Comparison of ENCODE assay signal across 22 cellular contexts in the genomic region with DNA sequence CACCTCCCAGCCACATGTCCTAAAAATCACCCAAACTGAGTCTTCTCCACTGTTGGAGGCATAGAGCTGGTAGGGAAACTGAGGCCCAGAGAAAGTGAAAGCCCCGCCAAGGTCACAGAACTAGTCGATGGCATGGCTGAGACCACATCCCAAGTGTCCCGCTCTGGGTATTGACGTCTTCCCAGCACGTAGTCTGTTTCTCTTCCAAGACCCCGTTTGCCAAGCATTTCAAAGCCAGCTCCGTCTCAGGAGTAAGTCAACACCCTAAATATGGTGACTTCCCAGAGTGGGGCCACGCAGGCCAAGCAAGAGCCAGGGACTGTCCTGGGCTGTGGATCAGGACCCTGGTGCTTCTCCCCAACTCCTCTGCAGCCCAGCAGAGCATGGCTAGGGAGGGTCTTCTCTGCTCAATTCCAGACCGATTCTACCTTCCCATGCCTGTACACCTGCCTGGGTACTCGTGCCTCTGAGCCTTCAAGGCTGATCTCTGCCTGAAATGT. TPM values are rescaled to one million over a fixed set of nuclear protein-coding genes. Genes with fewer than 3 reads are reported as not detected.
A peak's percentile ranks its signal among the peaks of the same experiment; 100 is the strongest.
DNase-seq lines count a peak whose midpoint lies in the region; ATAC-seq and TF ChIP-seq lines count a peak whose summit lies in the region.
"Had no signal": no experiment of that assay in that cellular context is flagged by ENCODE, and none has a peak within 500 bp of the region (broad histone marks: within the 10 kb centered on the region; RNA-seq: fewer than 3 reads in every experiment).

No MANE protein-coding gene starts in this region.

- CTCF ChIA-PET in activated CD8-positive, alpha-beta memory T cell treated with anti-CD3 and anti-CD28 coated beads, Interleukin-2, amount 10 ng/mL, durations not matched to agents 7 days and 5 days (lab: Charles Lee) = no interaction called here

- H3K36me3 ChIP-seq in esophagus muscularis mucosa (peaks cover 0 to 11% (median 5%) of the 10 kb centered on the region in 4 donors), upper lobe of right lung (no peaks in the 10 kb centered on the region)
- H3K36me3 ChIP-seq: MG63 had no signal

- H3K4me3 ChIP-seq in esophagus muscularis mucosa (no peak overlapping the region), upper lobe of right lung (no peak overlapping the region)
- H3K4me3 ChIP-seq: MG63 had no signal

- H3K27ac Mint-ChIP-seq in activated CD8-positive, alpha-beta memory T cell treated with anti-CD3 and anti-CD28 coated beads, Interleukin-2, amount 10 ng/mL, durations not matched to agents 7 days and 5 days = peak overlapping the region; percentile 7
- peak overlapping the region; percentile 50 for H3K27ac Mint-ChIP-seq in progenitor cell of endocrine pancreas
- H3K27ac Mint-ChIP-seq: CD8-positive, alpha-beta memory T cell had no signal

- TF ChIP-seq EP300 in esophagus muscularis mucosa (IDR thresholded peaks at IDR 0.05) = no peak

- H3K4me3 Mint-ChIP-seq in activated CD8-positive, alpha-beta memory T cell treated with anti-CD3 and anti-CD28 coated beads, Interleukin-2, amount 10 ng/mL, durations not matched to agents 7 days and 5 days = no peak overlapping the region
- no peak overlapping the region for H3K4me3 Mint-ChIP-seq in progenitor cell of endocrine pancreas (ENCODE audit: low read depth)
- H3K4me3 Mint-ChIP-seq: CD8-positive, alpha-beta memory T cell had no signal

- WGBS in esophagus muscularis mucosa = 94% methylated on average over 7 of the region's 10 CpGs

- no peak for DNase-seq in activated CD8-positive, alpha-beta memory T cell treated with anti-CD3 and anti-CD28 coated beads, Interleukin-2, amount 10 ng/mL, durations not matched to agents 7 days and 5 days
- DNase-seq in activated CD8-positive, alpha-beta memory T cell treated with anti-CD3 and anti-CD28 coated beads, Interleukin-2, amount 50 U/mL, for 4 hours = no peak
- no peak for DNase-seq in esophagus muscularis mucosa (ENCODE audit: extremely low spot score)
- DNase-seq in progenitor cell of endocrine pancreas (ENCODE audit: low spot score, unreplicated experiment) = no peak
- DNase-seq in upper lobe of right lung = peak; percentile 12
- DNase-seq in HK-2 (ENCODE audit: unreplicated experiment) = no peak
- DNase-seq in 8988T = no peak
- DNase-seq: AML-193; C1 segment of cervical spinal cord; Calu3; CD8-positive, alpha-beta memory T cell; DMS153; HCEC 1CT; Kasumi-1; MG63; NCI-H1417; NCI-H187; NCI-H446; NCI-H526 had no signal

- no peak for ATAC-seq in activated CD8-positive, alpha-beta memory T cell treated with anti-CD3 and anti-CD28 coated beads, Interleukin-2, amount 10 ng/mL, durations not matched to agents 7 days and 5 days
- no peak for ATAC-seq in upper lobe of right lung
- no peak for ATAC-seq in HG03108 (IDR thresholded peaks at IDR 0.05; ENCODE audit: unreplicated experiment)
- ATAC-seq: Right ventricle myocardium inferior had no signal

- intact Hi-C loops in esophagus muscularis mucosa (cut with DNase I) = no loop called here
- intact Hi-C loops in upper lobe of right lung (cut with DNase I) = no loop called here

- H3K9me3 ChIP-seq in esophagus muscularis mucosa (no peaks in the 10 kb centered on the region), upper lobe of right lung (no peaks in the 10 kb centered on the region)
- H3K9me3 ChIP-seq: MG63 had no signal

- peaks cover 0 to 55% (median 53%) of the 10 kb centered on the region in 4 donors for H3K4me1 ChIP-seq in esophagus muscularis mucosa
- H3K4me1 ChIP-seq in upper lobe of right lung = no peaks in the 10 kb centered on the region

- H3K27me3 ChIP-seq in esophagus muscularis mucosa = no peaks in the 10 kb centered on the region
- no peaks in the 10 kb centered on the region for H3K27me3 ChIP-seq in upper lobe of right lung
- H3K27me3 ChIP-seq: MG63 had no signal

- H3K9me3 Mint-ChIP-seq in activated CD8-positive, alpha-beta memory T cell treated with anti-CD3 and anti-CD28 coated beads, Interleukin-2, amount 10 ng/mL, durations not matched to agents 7 days and 5 days (ENCODE audit: low read depth) = no peaks in the 10 kb centered on the region
- peaks cover 3% of the 10 kb centered on the region for H3K9me3 Mint-ChIP-seq in progenitor cell of endocrine pancreas (ENCODE audit: low read depth)

- TF ChIP-seq CTCF in esophagus muscularis mucosa (IDR thresholded peaks at IDR 0.05) (no peak), progenitor cell of endocrine pancreas (IDR thresholded peaks at IDR 0.05; ENCODE audit: unreplicated experiment) (no peak), upper lobe of right lung (IDR thresholded peaks at IDR 0.05) (no peak)

- no peaks in the 10 kb centered on the region for H3K27me3 Mint-ChIP-seq in activated CD8-positive, alpha-beta memory T cell treated with anti-CD3 and anti-CD28 coated beads, Interleukin-2, amount 10 ng/mL, durations not matched to agents 7 days and 5 days
- no peaks in the 10 kb centered on the region for H3K27me3 Mint-ChIP-seq in progenitor cell of endocrine pancreas

- peak overlapping the region; percentile 45 to 80 (median 60) for H3K27ac ChIP-seq in esophagus muscularis mucosa (replicated peaks in 1 of 4)
- no peak overlapping the region for H3K27ac ChIP-seq in upper lobe of right lung
- H3K27ac ChIP-seq: 22Rv1 had no signal

- TF ChIP-seq POLR2A in esophagus muscularis mucosa (IDR thresholded peaks at IDR 0.05; ENCODE audit: low read depth) = no peak

- no peaks in the 10 kb centered on the region for H3K36me3 Mint-ChIP-seq in activated CD8-positive, alpha-beta memory T cell treated with anti-CD3 and anti-CD28 coated beads, Interleukin-2, amount 10 ng/mL, durations not matched to agents 7 days and 5 days
- peaks cover 2% of the 10 kb centered on the region for H3K36me3 Mint-ChIP-seq in progenitor cell of endocrine pancreas (ENCODE audit: insufficient read depth)
- H3K36me3 Mint-ChIP-seq: CD8-positive, alpha-beta memory T cell had no signal

- no peaks in the 10 kb centered on the region for H3K4me1 Mint-ChIP-seq in activated CD8-positive, alpha-beta memory T cell treated with anti-CD3 and anti-CD28 coated beads, Interleukin-2, amount 10 ng/mL, durations not matched to agents 7 days and 5 days
- H3K4me1 Mint-ChIP-seq in progenitor cell of endocrine pancreas (ENCODE audit: low read depth) = no peaks in the 10 kb centered on the region
- H3K4me1 Mint-ChIP-seq: CD8-positive, alpha-beta memory T cell had no signal

RNA-seq across cellular contexts. Expression of a gene that starts 19.7 kb away (rescaled TPM):
- total RNA-seq in activated CD8-positive, alpha-beta memory T cell treated with anti-CD3 and anti-CD28 coated beads, Interleukin-2, amount 10 ng/mL, durations not matched to agents 7 days and 5 days = under 1 TPM; 0.37 to 0.76 TPM
- 10 to 100 TPM; 46.5 to 93.2 (median 68.9) TPM for total RNA-seq in esophagus muscularis mucosa
- total RNA-seq in progenitor cell of endocrine pancreas = 2.8 and 3.3 TPM in 2 replicates
- 15.6 TPM for total RNA-seq in upper lobe of right lung
